Comparison of ENCODE assay signal across 8 cellular contexts in genomic region chr13:65926750-65927171, GRCh38.
DNase-seq lines count a peak whose midpoint lies in the region; ATAC-seq and TF ChIP-seq lines count a peak whose summit lies in the region.

No MANE protein-coding gene starts in this region.

- H3K36me3 ChIP-seq in thoracic aorta = no peaks in the 10 kb centered on the region

- TF ChIP-seq CTCF in thoracic aorta (IDR thresholded peaks at IDR 0.05) = peak; percentile 35

- H3K27ac ChIP-seq in thoracic aorta = no peak overlapping the region

- no peaks in the 10 kb centered on the region for H3K9me3 ChIP-seq in thoracic aorta

- H3K4me1 ChIP-seq in thoracic aorta (ENCODE audit: control insufficient read depth in 1 of 2, low read depth in 2 of 2) = no peaks in the 10 kb centered on the region

- intact Hi-C loops in Right ventricle myocardium superior (cut with DNase I) = no loop called here

- ATAC-seq in Right ventricle myocardium superior (ENCODE audit: poor library complexity) = peak; percentile 93
- no peak for ATAC-seq in thoracic aorta (ENCODE audit: insufficient number of reproducible peaks, low FRiP score, low read depth)
- no peak for ATAC-seq in GM21381 (IDR thresholded peaks at IDR 0.05; ENCODE audit: unreplicated experiment)

- H3K27me3 ChIP-seq in thoracic aorta (replicated peaks; ENCODE audit: insufficient read depth) = no peaks in the 10 kb centered on the region

- peak; percentile 16 for DNase-seq in NCI-H2227 (lab: John Stamatoyannopoulos, UW; ENCODE audit: unreplicated experiment)
- no peak for DNase-seq in NCI-H2227 treated with DMSO at 0.1 percent for 48 hours (lab: John Stamatoyannopoulos, UW)
- peak; percentile 71 for DNase-seq in NCI-H748 treated with DMSO at 0.1 percent for 48 hours (lab: John Stamatoyannopoulos, UW)
- peak; percentile 58 for DNase-seq in Right ventricle myocardium superior
- DNase-seq in thoracic aorta (ENCODE audit: low spot score) = no peak
- no peak for DNase-seq in NCI-H226
- no peak for DNase-seq in activated CD8-positive, alpha-beta memory T cell treated with anti-CD3 and anti-CD28 coated beads, Interleukin-2, amount 50 U/mL, for 4 hours

- H3K4me3 ChIP-seq in thoracic aorta = no peak overlapping the region

Comparison
In these comparisons a context has a peak if more than half of its experiments do, and no peak if none do; other contexts are left out.
1. DNase-seq: peak in NCI-H2227 (single experiment), NCI-H748 treated with DMSO at 0.1 percent for 48 hours (single experiment) and Right ventricle myocardium superior (single experiment); none in NCI-H2227 treated with DMSO at 0.1 percent for 48 hours (single experiment), thoracic aorta (single experiment), NCI-H226 (single experiment) and activated CD8-positive, alpha-beta memory T cell treated with anti-CD3 and anti-CD28 coated beads, Interleukin-2, amount 50 U/mL, for 4 hours (single experiment).